In genomic region chr21:33947451-33948095, GRCh38 we compare ENCODE assay signal across 1 cellular context.
TF ChIP-seq lines count a peak whose summit lies in the region.

No MANE protein-coding gene starts in this region.

TF ChIP-seq in K562, 482 proteins besides CTCF, POLR2A, EP300 and RAD21 (continued from another document and continues in another):
- TF ChIP-seq ZNF76 (CRISPR knock-in tag; IDR thresholded peaks at IDR 0.05; ENCODE audit: borderline replicate concordance): no peak
- no peak for TF ChIP-seq ZBTB7A (IDR thresholded peaks at IDR 0.05; ENCODE audit: borderline replicate concordance, control insufficient read depth, low read depth, low read length)
- TF ChIP-seq MCM2 (IDR thresholded peaks at IDR 0.05; ENCODE audit: low read depth): no peak
- TF ChIP-seq HSF4 (CRISPR knock-in tag; IDR thresholded peaks at IDR 0.05; ENCODE audit: borderline replicate concordance): no peak
- no peak for TF ChIP-seq CHAMP1 (IDR thresholded peaks at IDR 0.05)
- TF ChIP-seq SAP30 (IDR thresholded peaks at IDR 0.05; ENCODE audit: borderline replicate concordance, insufficient read depth, low read depth, low read length, poor library complexity, severe bottlenecking): peak; percentile 68
- TF ChIP-seq KLF10 (CRISPR knock-in tag; IDR thresholded peaks at IDR 0.05): no peak
- TF ChIP-seq SMAD3 (CRISPR knock-in tag; conservative IDR thresholded peaks at IDR 0.05): no peak
- no peak for TF ChIP-seq ZNF398 (CRISPR knock-in tag; IDR thresholded peaks at IDR 0.05)
- TF ChIP-seq ZNF277 (CRISPR knock-in tag; IDR thresholded peaks at IDR 0.05; ENCODE audit: borderline replicate concordance): no peak
- TF ChIP-seq KDM2B (CRISPR knock-in tag; IDR thresholded peaks at IDR 0.05): no peak; the same call in 1 of the 2 replicates
- TF ChIP-seq ZFP36 (IDR thresholded peaks at IDR 0.05; ENCODE audit: low read depth, low read length, partially characterized antibody): no peak
- TF ChIP-seq ETS2 (tag; IDR thresholded peaks at IDR 0.05; ENCODE audit: borderline replicate concordance, poor library complexity, severe bottlenecking): no peak
- peak; percentile 70 for TF ChIP-seq MEF2D (tag; conservative IDR thresholded peaks at IDR 0.05; ENCODE audit: low read depth)
- no peak for TF ChIP-seq COPS2 (conservative IDR thresholded peaks at IDR 0.05)
- no peak for TF ChIP-seq SAFB (IDR thresholded peaks at IDR 0.05; ENCODE audit: borderline replicate concordance, low read depth, low read length)
- TF ChIP-seq AFF4 (CRISPR knock-in tag; IDR thresholded peaks at IDR 0.05): no peak; the same call in 1 of the 2 replicates
- TF ChIP-seq NEUROD1 (IDR thresholded peaks at IDR 0.05; ENCODE audit: borderline replicate concordance, low read depth, low read length, partially characterized antibody): peak; percentile 68
- no peak for TF ChIP-seq PHTF2 (CRISPR knock-in tag; IDR thresholded peaks at IDR 0.05)
- no peak for TF ChIP-seq THRAP3 (IDR thresholded peaks at IDR 0.05; ENCODE audit: borderline replicate concordance)
- no peak for TF ChIP-seq ZNF263 (CRISPR knock-in tag; IDR thresholded peaks at IDR 0.05; ENCODE audit: borderline replicate concordance)
- TF ChIP-seq STAT6 (CRISPR knock-in tag; IDR thresholded peaks at IDR 0.05): no peak
- TF ChIP-seq SREBF2 (CRISPR knock-in tag; IDR thresholded peaks at IDR 0.05): no peak
- 0 out of 2 replicates have a peak, but pooled peaks have one; percentile 34 for TF ChIP-seq XRCC5 (IDR thresholded peaks at IDR 0.05; ENCODE audit: low read depth, low read length)
- TF ChIP-seq E2F1 (CRISPR knock-in tag; IDR thresholded peaks at IDR 0.05): no peak
- peak; percentile 43; the same call in 1 of the 2 replicates for TF ChIP-seq VEZF1 (CRISPR knock-in tag; IDR thresholded peaks at IDR 0.05)
- TF ChIP-seq PPARD (CRISPR knock-in tag; IDR thresholded peaks at IDR 0.05): no peak
- no peak for TF ChIP-seq MED1 (CRISPR knock-in tag; IDR thresholded peaks at IDR 0.05; ENCODE audit: borderline replicate concordance)
- no peak for TF ChIP-seq ZNF311 (CRISPR knock-in tag; IDR thresholded peaks at IDR 0.05)
- TF ChIP-seq ZNF280A (IDR thresholded peaks at IDR 0.05; ENCODE audit: low read depth, partially characterized antibody): no peak
- TF ChIP-seq EP400 (IDR thresholded peaks at IDR 0.05): peak; percentile 64; the same call in 1 of the 2 replicates
- peak; percentile 76 for TF ChIP-seq ATF7 (IDR thresholded peaks at IDR 0.05)
- 0 out of 2 replicates have a peak, but pooled peaks have one; percentile 18 for TF ChIP-seq HLTF (IDR thresholded peaks at IDR 0.05)
- TF ChIP-seq RCOR1 (IDR thresholded peaks at IDR 0.05; ENCODE audit: borderline replicate concordance in 1 of 2, low read depth in 2 of 2, low read length in 2 of 2): no peak
- no peak for TF ChIP-seq CLOCK (CRISPR knock-in tag; IDR thresholded peaks at IDR 0.05; ENCODE audit: borderline replicate concordance)
- peak; percentile 98 for TF ChIP-seq ATF3 (IDR thresholded peaks at IDR 0.05)
- TF ChIP-seq ATF3 (CRISPR knock-in tag; conservative IDR thresholded peaks at IDR 0.05): peak; percentile 92; the same call in 1 of the 2 replicates
- TF ChIP-seq DDX20 (tag; IDR thresholded peaks at IDR 0.05; ENCODE audit: low read depth): no peak
- no peak; a peak in 1 of 4 replicates for TF ChIP-seq SRF (CRISPR knock-in tag; IDR thresholded peaks at IDR 0.05)
